ENCODE assay signal across 10 cellular contexts in genomic region chr13:97856001-97856675, GRCh38.
A peak's percentile ranks its signal among the peaks of the same experiment; 100 is the strongest.
DNase-seq lines count a peak whose midpoint lies in the region; ATAC-seq and TF ChIP-seq lines count a peak whose summit lies in the region.
"Had no signal": no experiment of that assay in that cellular context is flagged by ENCODE, and none has a peak within 500 bp of the region (broad histone marks: within the 10 kb centered on the region; RNA-seq: fewer than 3 reads in every experiment).

No MANE protein-coding gene starts in this region.

- H3K9ac ChIP-seq in SK-N-SH (no peak overlapping the region), subcutaneous abdominal adipose tissue (ENCODE audit: low read length in 5 of 5) (peak overlapping the region in 1 of 5 donors; percentile 50)

- TF ChIP-seq RAD21 in SK-N-SH (IDR thresholded peaks at IDR 0.05; ENCODE audit: low read length): no peak

- no peaks in the 10 kb centered on the region for H3K79me2 ChIP-seq in SK-N-SH (ENCODE audit: insufficient read depth)

- H3K36me3 ChIP-seq in SK-N-SH (replicated peaks in 1 of 2; ENCODE audit: control insufficient read depth in 1 of 2, insufficient read depth in 2 of 2, low read length in 1 of 2) (no peaks in the 10 kb centered on the region), subcutaneous abdominal adipose tissue (ENCODE audit: control insufficient read depth in 5 of 5, insufficient read depth in 5 of 5, low read length in 5 of 5) (no peaks in the 10 kb centered on the region)

- ATAC-seq in GM21619 (IDR thresholded peaks at IDR 0.05; ENCODE audit: unreplicated experiment): peak; percentile 44
- ATAC-seq in GM19467 (IDR thresholded peaks at IDR 0.05; ENCODE audit: unreplicated experiment): no peak

- H3K4me1 ChIP-seq in SK-N-SH (ENCODE audit: control insufficient read depth in 1 of 2, insufficient read depth in 2 of 2, low read depth in 1 of 2, low read length in 1 of 2) (peaks cover 3 to 17% of the 10 kb centered on the region in 2 experiments; a peak in 2 of 4 replicates), subcutaneous abdominal adipose tissue (ENCODE audit: control insufficient read depth in 5 of 5, insufficient read depth in 5 of 5, low read length in 5 of 5) (peaks cover 0 to 16% (median 11%) of the 10 kb centered on the region in 5 donors)

- H3K4me2 ChIP-seq in SK-N-SH: peak overlapping the region; percentile 54

- no peak for TF ChIP-seq EP300 in SK-N-SH (IDR thresholded peaks at IDR 0.05; ENCODE audit: borderline replicate concordance in 1 of 2, low read depth in 1 of 2, low read length in 1 of 2)

- no peak for TF ChIP-seq CTCF in SK-N-SH (IDR thresholded peaks at IDR 0.05)

- WGBS in SK-N-SH (ENCODE audit: low lambda C conversion rate): 71% methylated on average over 8 of the region's 9 CpGs

- CTCF ChIA-PET in SK-N-SH (lab: Yijun Ruan, JAX): interaction anchor here (0.6 to 3.5 kb wide), 59 partner anchors 9 to 1178 kb away, joined by 3 to 23 read pairs (median 4); no protein-coding TSS in a partner anchor

- DNase-seq in SK-N-SH (peak; percentile 46), iPS-NIHi11 (ENCODE audit: low spot score) (peak; percentile 46), G401 (ENCODE audit: low spot score) (no peak), germinal center (ENCODE audit: low spot score) (no peak)
- DNase-seq in activated CD8-positive, alpha-beta memory T cell treated with anti-CD3 and anti-CD28 coated beads, Interleukin-2, amount 50 U/mL, for 48 hours: no peak
- DNase-seq: effector memory CD4-positive, alpha-beta T cell; GOT3 had no signal

- H3K27me3 ChIP-seq in SK-N-SH (ENCODE audit: insufficient read depth) (no peaks in the 10 kb centered on the region), subcutaneous abdominal adipose tissue (ENCODE audit: control insufficient read depth in 5 of 5, insufficient read depth in 4 of 5, low read length in 5 of 5) (no peaks in the 10 kb centered on the region)

- H3F3A ChIP-seq in SK-N-SH (replicated peaks; ENCODE audit: insufficient read depth): no peaks in the 10 kb centered on the region

- H3K4me3 ChIP-seq in SK-N-SH (ENCODE audit: low read depth in 2 of 2, low read length in 1 of 2): no peak overlapping the region
- peak overlapping the region in 1 of 5 donors; percentile 27 for H3K4me3 ChIP-seq in subcutaneous abdominal adipose tissue (ENCODE audit: low read depth in 1 of 5, low read length in 5 of 5)

- H3K9me3 ChIP-seq in SK-N-SH (no peaks in the 10 kb centered on the region), subcutaneous abdominal adipose tissue (ENCODE audit: control insufficient read depth in 5 of 5, low read length in 5 of 5) (no peaks in the 10 kb centered on the region)

- H3K9me2 ChIP-seq in SK-N-SH: no peaks in the 10 kb centered on the region

- H3K27ac ChIP-seq in SK-N-SH (ENCODE audit: low read depth in 2 of 2, low read length in 1 of 2) (peak overlapping the region in 1 of 2 experiments; percentile 30; a peak in 1 of 4 replicates), subcutaneous abdominal adipose tissue (ENCODE audit: low read depth, low read length) (peak overlapping the region; percentile 95)

- in situ Hi-C loops in G401 (cut with HindIII; ENCODE audit: low sequenced_read_pairs): no loop called here

- H2AFZ ChIP-seq in SK-N-SH (ENCODE audit: low read depth): peak overlapping the region; percentile 95

- no peaks in the 10 kb centered on the region for H4K20me1 ChIP-seq in SK-N-SH (ENCODE audit: insufficient read depth)

- POLR2A ChIA-PET in SK-N-SH (lab: Yijun Ruan, JAX): no interaction called here

TF ChIP-seq in SK-N-SH, 30 proteins besides CTCF, POLR2A, EP300 and RAD21:
- TF ChIP-seq SIN3A (IDR thresholded peaks at IDR 0.05; ENCODE audit: borderline replicate concordance, low read depth, low read length): no peak
- 0 out of 2 replicates have a peak, but pooled peaks have one; percentile 14 for TF ChIP-seq NFIC (IDR thresholded peaks at IDR 0.05; ENCODE audit: borderline replicate concordance)

Comparison
In these comparisons a context has a peak if more than half of its experiments do, and no peak if none do; other contexts are left out.
1. DNase-seq: peak in SK-N-SH (single experiment) and iPS-NIHi11 (single experiment); none in activated CD8-positive, alpha-beta memory T cell treated with anti-CD3 and anti-CD28 coated beads, Interleukin-2, amount 50 U/mL, for 48 hours (single experiment), G401 (single experiment) and germinal center (single experiment).